In genomic region chr1:5226390-5226704, GRCh38 we compare ENCODE assay signal across 22 cellular contexts.
DNase-seq lines count a peak whose midpoint lies in the region; ATAC-seq and TF ChIP-seq lines count a peak whose summit lies in the region.
"Had no signal": no experiment of that assay in that cellular context is flagged by ENCODE, and none has a peak within 500 bp of the region (broad histone marks: within the 10 kb centered on the region; RNA-seq: fewer than 3 reads in every experiment).

No MANE protein-coding gene starts in this region.

- no peak overlapping the region for H3K4me3 Mint-ChIP-seq in endodermal cell
- no peak overlapping the region for H3K4me3 Mint-ChIP-seq in neural progenitor cell
- H3K4me3 Mint-ChIP-seq: CD4-positive, alpha-beta memory T cell; H9 had no signal

- H3K27me3 ChIP-seq in HUES6 (ENCODE audit: control insufficient read depth, insufficient read depth, low read length) (peaks cover 65% of the 10 kb centered on the region), endodermal cell (ENCODE audit: control insufficient read depth, insufficient read depth, low read length, poor library complexity, severe bottlenecking) (no peaks in the 10 kb centered on the region), neural progenitor cell (peaks cover 100% of the 10 kb centered on the region), esophagus squamous epithelium (peaks cover 0 to 51% (median 0%) of the 10 kb centered on the region in 4 donors), heart left ventricle (peaks cover 0 to 50% (median 5%) of the 10 kb centered on the region in 9 donors), testis (no peaks in the 10 kb centered on the region)

- H2AFZ ChIP-seq in OCI-LY7 (ENCODE audit: low read length) = peak overlapping the region; percentile 73
- no peak overlapping the region for H2AFZ ChIP-seq in neural progenitor cell (replicated peaks)
- H2AFZ ChIP-seq: GM23248 had no signal

- 35 to 50% methylated on average over 1 to 6 of the region's 6 CpGs for WGBS in endodermal cell (ENCODE audit: insufficient coverage in 1 of 2, insufficient read length in 1 of 2), 2 experiments
- 60 to 71% methylated on average over 3 to 4 of the region's 6 CpGs for WGBS in esophagus squamous epithelium, 2 donors
- WGBS in heart left ventricle, 4 donors = 59 to 73% (median 64%) methylated on average over 4 to 6 of the region's 6 CpGs
- 77 to 83% methylated on average over 6 of the region's 6 CpGs for WGBS in testis, 2 donors

- no peak overlapping the region for H3K9ac ChIP-seq in HUES6 (ENCODE audit: low read length)
- peak overlapping the region; percentile 75 for H3K9ac ChIP-seq in endodermal cell (ENCODE audit: extremely low read depth, low read length, poor library complexity, severe bottlenecking)
- H3K9ac ChIP-seq in neural progenitor cell = no peak overlapping the region
- H3K9ac ChIP-seq: GM23248 had no signal

- intact Hi-C loops in OCI-LY7 (cut with micrococcal nuclease; ENCODE audit: unreplicated experiment) (loop anchor here (10.0 kb wide), 2 partner anchors 432 to 912 kb away; no protein-coding TSS in a partner anchor), esophagus squamous epithelium (cut with DNase I) (no loop called here), heart left ventricle (cut with DNase I) (no loop called here), testis (cut with DNase I; ENCODE audit: low total_unique reads) (no loop called here)

- H3K27ac Mint-ChIP-seq in endodermal cell (peak overlapping the region; percentile 84), neural progenitor cell (no peak overlapping the region)
- H3K27ac Mint-ChIP-seq: CD4-positive, alpha-beta memory T cell had no signal

- no peaks in the 10 kb centered on the region for H3K79me2 ChIP-seq in OCI-LY7 (ENCODE audit: insufficient read depth, low read depth, low read length)
- H3K79me2 ChIP-seq in neural progenitor cell (ENCODE audit: low read depth) = no peaks in the 10 kb centered on the region

- no TSS peak for BruUV-seq in OCI-LY7 (replicated peaks; lab: Mats Ljungman, UMichigan)

- TF ChIP-seq POLR2A in esophagus squamous epithelium (IDR thresholded peaks at IDR 0.05) (no peak), heart left ventricle (IDR thresholded peaks at IDR 0.05) (no peak), testis (IDR thresholded peaks at IDR 0.05) (no peak)

- H3K36me3 ChIP-seq in HUES6 (ENCODE audit: control insufficient read depth, insufficient read depth, low read length) (no peaks in the 10 kb centered on the region), OCI-LY7 (ENCODE audit: insufficient read depth, low read length) (no peaks in the 10 kb centered on the region), endodermal cell (ENCODE audit: control insufficient read depth, insufficient read depth, low read length) (no peaks in the 10 kb centered on the region), neural progenitor cell (no peaks in the 10 kb centered on the region), esophagus squamous epithelium (no peaks in the 10 kb centered on the region), heart left ventricle (no peaks in the 10 kb centered on the region), testis (ENCODE audit: low read depth, missing control alignments) (no peaks in the 10 kb centered on the region)

- H3K9me2 ChIP-seq in OCI-LY7 (ENCODE audit: insufficient read depth, low read length) = no peaks in the 10 kb centered on the region

- H4K20me1 ChIP-seq in OCI-LY7 (ENCODE audit: insufficient read depth, low read length) (no peaks in the 10 kb centered on the region), neural progenitor cell (ENCODE audit: low read depth) (peaks cover 14% of the 10 kb centered on the region)

- H3K27ac ChIP-seq in HUES6 (ENCODE audit: low read depth, low read length) (0 out of 2 replicates have a peak overlapping the region, but pooled peaks have one; percentile 7), OCI-LY7 (ENCODE audit: low read depth, low read length, poor library complexity, severe bottlenecking) (no peak overlapping the region), endodermal cell (ENCODE audit: low read depth, low read length) (peak overlapping the region; percentile 64), neural progenitor cell (no peak overlapping the region), esophagus squamous epithelium (no peak overlapping the region), heart left ventricle (no peak overlapping the region), testis (no peak overlapping the region)
- H3K27ac ChIP-seq: A549, GM23248 had no signal

- H3K9me3 Mint-ChIP-seq in endodermal cell (no peaks in the 10 kb centered on the region), neural progenitor cell (no peaks in the 10 kb centered on the region)

- H3K4me2 ChIP-seq in OCI-LY7 (ENCODE audit: low read length) (no peak overlapping the region), neural progenitor cell (peak overlapping the region; percentile 68)
- H3K4me2 ChIP-seq: A549 had no signal

- H3K4me1 Mint-ChIP-seq in endodermal cell (peaks cover 44% of the 10 kb centered on the region), neural progenitor cell (peaks cover 14% of the 10 kb centered on the region)

- H3K9me3 ChIP-seq in HUES6 (ENCODE audit: control insufficient read depth, insufficient read depth, low read depth, low read length) (no peaks in the 10 kb centered on the region), OCI-LY7 (ENCODE audit: low read length) (no peaks in the 10 kb centered on the region), endodermal cell (ENCODE audit: control insufficient read depth, low read length) (peaks cover 4% of the 10 kb centered on the region), neural progenitor cell (ENCODE audit: low read depth) (no peaks in the 10 kb centered on the region), esophagus squamous epithelium (no peaks in the 10 kb centered on the region), heart left ventricle (no peaks in the 10 kb centered on the region), testis (no peaks in the 10 kb centered on the region)
- H3K9me3 ChIP-seq: A549 had no signal

- H3K36me3 Mint-ChIP-seq in endodermal cell (ENCODE audit: low read depth) = no peaks in the 10 kb centered on the region
- H3K36me3 Mint-ChIP-seq in neural progenitor cell = no peaks in the 10 kb centered on the region
- H3K36me3 Mint-ChIP-seq: CD4-positive, alpha-beta memory T cell had no signal

- CTCF ChIA-PET in OCI-LY7 (lab: Charles Lee; ENCODE audit: unreplicated experiment) = no interaction called here

- no peak for ATAC-seq in heart left ventricle
- ATAC-seq: A549, GM12878, HCT116 had no signal

- H3K27me3 Mint-ChIP-seq in endodermal cell (ENCODE audit: insufficient read depth) (peaks cover 51% of the 10 kb centered on the region), neural progenitor cell (ENCODE audit: insufficient read depth, low read depth) (no peaks in the 10 kb centered on the region)

- TF ChIP-seq CTCF in OCI-LY7 (conservative IDR thresholded peaks at IDR 0.05; ENCODE audit: low read length) (no peak), endodermal cell (conservative IDR thresholded peaks at IDR 0.05) (no peak), neural progenitor cell (IDR thresholded peaks at IDR 0.05) (no peak), esophagus squamous epithelium (IDR thresholded peaks at IDR 0.05) (no peak), heart left ventricle (IDR thresholded peaks at IDR 0.05) (no peak), testis (IDR thresholded peaks at IDR 0.05) (no peak)

- DNase-seq in OCI-LY7 (ENCODE audit: low spot score) (no peak), endodermal cell (peak; percentile 73), neural progenitor cell (ENCODE audit: low spot score) (no peak), islet precursor cell (no peak), esophagus squamous epithelium (lab: John Stamatoyannopoulos, UW) (no peak), heart left ventricle (no peak), testis (no peak)
- DNase-seq: 8988T; C1 segment of cervical spinal cord; Calu3; CD4-positive, alpha-beta memory T cell; COR-L47; DMS153; DMS79; EL; GDM1; GM23248 had no signal

- H3K4me1 ChIP-seq in HUES6 (ENCODE audit: control insufficient read depth, insufficient read depth, low read length) = peaks cover 23% of the 10 kb centered on the region
- peaks cover 72% of the 10 kb centered on the region for H3K4me1 ChIP-seq in OCI-LY7 (ENCODE audit: insufficient read depth, low read length, poor library complexity, severe bottlenecking)
- H3K4me1 ChIP-seq in endodermal cell (ENCODE audit: control insufficient read depth, insufficient read depth, low read length) = peaks cover 16% of the 10 kb centered on the region
- H3K4me1 ChIP-seq in neural progenitor cell = peaks cover 21% of the 10 kb centered on the region
- no peaks in the 10 kb centered on the region for H3K4me1 ChIP-seq in esophagus squamous epithelium
- H3K4me1 ChIP-seq in heart left ventricle = no peaks in the 10 kb centered on the region
- H3K4me1 ChIP-seq in testis = peaks cover 18% of the 10 kb centered on the region
- H3K4me1 ChIP-seq: A549 had no signal

- peaks cover 18% of the 10 kb centered on the region for H3F3A ChIP-seq in neural progenitor cell (ENCODE audit: low read depth)

- H3K4me3 ChIP-seq in HUES6 (ENCODE audit: low read depth, low read length) (no peak overlapping the region), OCI-LY7 (ENCODE audit: low read depth, low read length, poor library complexity, severe bottlenecking) (no peak overlapping the region), endodermal cell (ENCODE audit: low read length) (peak overlapping the region; percentile 49), neural progenitor cell (peak overlapping the region; percentile 14), esophagus squamous epithelium (no peak overlapping the region), heart left ventricle (no peak overlapping the region), testis (no peak overlapping the region)
- H3K4me3 ChIP-seq: A549, GM12878, GM23248 had no signal

- POLR2A ChIA-PET in OCI-LY7 (lab: Charles Lee) = interaction anchor here (0.5 to 1.1 kb wide), 3 partner anchors 10 to 430 kb away, joined by 3 to 5 read pairs (median 4); no protein-coding TSS in a partner anchor

Comparison
In these comparisons a context has a peak if more than half of its experiments do, and no peak if none do; other contexts are left out.
1. H3K27ac ChIP-seq: peak in HUES6 (single experiment) and endodermal cell (single experiment); none in OCI-LY7 (single experiment), neural progenitor cell (single experiment), esophagus squamous epithelium (0 of 4), heart left ventricle (0 of 12) and testis (0 of 2).
2. H3K4me3 ChIP-seq: peak in endodermal cell (single experiment) and neural progenitor cell (single experiment); none in HUES6 (single experiment), OCI-LY7 (single experiment), esophagus squamous epithelium (0 of 4), heart left ventricle (0 of 12) and testis (0 of 2).